Comparison of ENCODE assay signal across 33 cellular contexts in the genomic region with DNA sequence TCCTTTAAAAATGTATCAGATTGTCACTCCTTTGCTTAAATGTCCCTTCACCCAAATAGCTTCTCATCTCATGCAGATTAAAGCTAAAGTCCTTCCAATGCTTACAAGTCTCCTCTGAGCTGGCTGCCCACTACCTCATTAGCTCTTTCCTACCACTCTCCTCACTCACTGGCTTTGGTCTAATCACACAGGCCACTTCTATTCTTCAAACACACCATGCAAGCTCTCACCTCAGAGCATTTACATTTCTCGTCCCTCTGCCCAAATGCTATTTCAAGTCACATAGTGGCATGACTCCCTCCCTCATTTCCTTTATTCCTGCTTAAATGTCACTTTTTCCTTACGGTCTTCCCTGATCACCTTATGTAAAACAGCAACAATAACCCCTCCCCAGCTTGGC.
"Had no signal": no experiment of that assay in that cellular context is flagged by ENCODE, and none has a peak within 500 bp of the region (broad histone marks: within the 10 kb centered on the region; RNA-seq: fewer than 3 reads in every experiment).

No MANE protein-coding gene starts in this region.

- H3K4me1 ChIP-seq: adrenal gland, esophagus squamous epithelium had no signal

- ATAC-seq: activated CD4-positive, alpha-beta T cell treated with anti-CD3 and anti-CD28 coated beads for 36 hours; activated CD8-positive, alpha-beta memory T cell treated with anti-CD3 and anti-CD28 coated beads, Interleukin-2, amount 10 ng/mL, durations not matched to agents 7 days and 5 days; activated CD8-positive, alpha-beta T cell treated with anti-CD3 and anti-CD28 coated beads, Interleukin-2, amount 10 ng/mL, durations not matched to agents 7 days and 5 days; activated naive CD8-positive, alpha-beta T cell treated with anti-CD3 and anti-CD28 coated beads, Interleukin-2, amount 50 U/mL, for 24 hours; body of pancreas; effector memory CD8-positive, alpha-beta T cell; T-helper 17 cell had no signal

- H3K4me3 ChIP-seq: adrenal gland, body of pancreas, esophagus squamous epithelium had no signal

- H3K9me3 ChIP-seq: adrenal gland, body of pancreas, esophagus squamous epithelium had no signal

- FAIRE-seq: colon, endometrium, endothelial cell of umbilical vein had no signal

- DNase-seq: activated CD4-positive, alpha-beta memory T cell treated with anti-CD3 and anti-CD28 coated beads for 36 hours; activated CD4-positive, alpha-beta T cell treated with anti-CD3 and anti-CD28 coated beads for 36 hours; activated CD4-positive, alpha-beta T cell treated with anti-CD3 and anti-CD28 coated beads, Interleukin-2, amount 10 ng/mL, durations not matched to agents 24 days and 14 days; activated CD4-positive, CD25-positive, alpha-beta regulatory T cell; activated CD4-positive, CD25-positive, alpha-beta regulatory T cell treated with anti-CD3 and anti-CD28 coated beads, Interleukin-2, amount 50 U/mL, for 72 hours; activated CD8-positive, alpha-beta memory T cell treated with anti-CD3 and anti-CD28 coated beads, Interleukin-2, amount 10 ng/mL, durations not matched to agents 7 days and 5 days; activated CD8-positive, alpha-beta memory T cell treated with anti-CD3 and anti-CD28 coated beads, Interleukin-2, amount 50 U/mL, for 4 hours; activated CD8-positive, alpha-beta T cell treated with anti-CD3 and anti-CD28 coated beads, Interleukin-2, amount 10 ng/mL, durations not matched to agents 7 days and 5 days; activated effector memory CD4-positive, alpha-beta T cell treated with anti-CD3 and anti-CD28 coated beads, Interleukin-2, amount 50 U/mL, for 16 hours; activated naive CD4-positive, alpha-beta T cell treated with anti-CD3 and anti-CD28 coated beads for 36 hours; activated naive CD8-positive, alpha-beta T cell treated with anti-CD3 and anti-CD28 coated beads for 36 hours; activated naive CD8-positive, alpha-beta T cell treated with anti-CD3 and anti-CD28 coated beads, Interleukin-2, amount 50 U/mL, for 24 hours; activated T-cell treated with anti-CD3 and anti-CD28 coated beads, Interleukin-2, amount 50 U/mL, for 1 hour; activated T-cell treated with anti-CD3 and anti-CD28 coated beads, Interleukin-2, amount 50 U/mL, for 48 hours; adrenal gland; amygdala; aorta; body of pancreas; caudate nucleus; cortex of kidney; dermis blood vessel endothelial cell; effector CD4-positive, alpha-beta T cell; effector memory CD8-positive, alpha-beta T cell; esophagus squamous epithelium; foreskin melanocyte; head of caudate nucleus; T-helper 17 cell; T1000; WERI-Rb-1 had no signal

- H3K27ac ChIP-seq: adrenal gland, body of pancreas, epithelial cell of prostate, esophagus squamous epithelium, WERI-Rb-1 had no signal

- H3K27me3 ChIP-seq: adrenal gland, body of pancreas, esophagus squamous epithelium had no signal

- H3K36me3 ChIP-seq: adrenal gland, esophagus squamous epithelium, WERI-Rb-1 had no signal
